In the genomic region with DNA sequence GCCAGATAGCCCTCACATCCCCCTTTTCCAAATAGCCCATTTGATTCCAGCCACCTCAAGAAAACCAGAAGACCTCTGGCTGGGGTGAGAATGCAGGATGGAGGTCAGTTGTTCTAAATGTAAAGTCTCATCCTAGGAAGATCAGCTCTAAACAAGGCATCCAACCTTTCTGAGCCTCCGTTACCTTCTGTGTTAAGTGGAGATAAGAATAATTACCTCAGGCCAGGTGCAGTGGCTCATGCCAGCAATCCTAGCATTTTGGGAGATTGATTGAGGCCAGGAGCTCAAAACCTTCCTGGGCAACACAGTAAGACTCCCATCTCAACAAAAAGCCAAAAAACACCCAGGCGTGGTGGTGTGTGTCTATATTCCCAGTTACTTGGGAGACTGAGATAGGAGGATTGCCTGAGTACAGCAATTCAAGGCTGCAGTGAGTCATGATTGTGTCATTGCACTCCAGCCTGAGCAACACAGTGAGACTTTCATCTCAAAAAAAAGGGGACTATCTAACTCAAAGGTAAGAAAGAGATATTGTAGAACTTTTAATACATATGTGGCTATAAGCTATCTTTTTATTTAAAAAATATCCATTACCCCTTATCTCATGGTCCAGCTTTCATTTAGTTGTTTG, we compare ENCODE assay signal across 1 cellular context.
TF ChIP-seq lines count a peak whose summit lies in the region.

No MANE protein-coding gene starts in this region.

TF ChIP-seq in HepG2, 621 proteins besides CTCF, POLR2A, EP300 and RAD21:
- TF ChIP-seq, protein P1, sequence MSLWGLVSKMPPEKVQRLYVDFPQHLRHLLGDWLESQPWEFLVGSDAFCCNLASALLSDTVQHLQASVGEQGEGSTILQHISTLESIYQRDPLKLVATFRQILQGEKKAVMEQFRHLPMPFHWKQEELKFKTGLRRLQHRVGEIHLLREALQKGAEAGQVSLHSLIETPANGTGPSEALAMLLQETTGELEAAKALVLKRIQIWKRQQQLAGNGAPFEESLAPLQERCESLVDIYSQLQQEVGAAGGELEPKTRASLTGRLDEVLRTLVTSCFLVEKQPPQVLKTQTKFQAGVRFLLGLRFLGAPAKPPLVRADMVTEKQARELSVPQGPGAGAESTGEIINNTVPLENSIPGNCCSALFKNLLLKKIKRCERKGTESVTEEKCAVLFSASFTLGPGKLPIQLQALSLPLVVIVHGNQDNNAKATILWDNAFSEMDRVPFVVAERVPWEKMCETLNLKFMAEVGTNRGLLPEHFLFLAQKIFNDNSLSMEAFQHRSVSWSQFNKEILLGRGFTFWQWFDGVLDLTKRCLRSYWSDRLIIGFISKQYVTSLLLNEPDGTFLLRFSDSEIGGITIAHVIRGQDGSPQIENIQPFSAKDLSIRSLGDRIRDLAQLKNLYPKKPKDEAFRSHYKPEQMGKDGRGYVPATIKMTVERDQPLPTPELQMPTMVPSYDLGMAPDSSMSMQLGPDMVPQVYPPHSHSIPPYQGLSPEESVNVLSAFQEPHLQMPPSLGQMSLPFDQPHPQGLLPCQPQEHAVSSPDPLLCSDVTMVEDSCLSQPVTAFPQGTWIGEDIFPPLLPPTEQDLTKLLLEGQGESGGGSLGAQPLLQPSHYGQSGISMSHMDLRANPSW (CRISPR knock-in tag; IDR thresholded peaks at IDR 0.05; ENCODE audit: borderline replicate concordance): no peak
- no peak for TF ChIP-seq ZNF234 (CRISPR knock-in tag; conservative IDR thresholded peaks at IDR 0.05)
- TF ChIP-seq, protein P2, sequence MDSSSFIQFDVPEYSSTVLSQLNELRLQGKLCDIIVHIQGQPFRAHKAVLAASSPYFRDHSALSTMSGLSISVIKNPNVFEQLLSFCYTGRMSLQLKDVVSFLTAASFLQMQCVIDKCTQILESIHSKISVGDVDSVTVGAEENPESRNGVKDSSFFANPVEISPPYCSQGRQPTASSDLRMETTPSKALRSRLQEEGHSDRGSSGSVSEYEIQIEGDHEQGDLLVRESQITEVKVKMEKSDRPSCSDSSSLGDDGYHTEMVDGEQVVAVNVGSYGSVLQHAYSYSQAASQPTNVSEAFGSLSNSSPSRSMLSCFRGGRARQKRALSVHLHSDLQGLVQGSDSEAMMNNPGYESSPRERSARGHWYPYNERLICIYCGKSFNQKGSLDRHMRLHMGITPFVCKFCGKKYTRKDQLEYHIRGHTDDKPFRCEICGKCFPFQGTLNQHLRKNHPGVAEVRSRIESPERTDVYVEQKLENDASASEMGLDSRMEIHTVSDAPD (CRISPR knock-in tag; IDR thresholded peaks at IDR 0.05): no peak
- 0 out of 2 replicates have a peak, but pooled peaks have one; percentile 20 for TF ChIP-seq CEBPB (IDR thresholded peaks at IDR 0.05; ENCODE audit: borderline replicate concordance, low read depth, low read length)
- peak; percentile 78 for TF ChIP-seq FOSL2 (CRISPR knock-in tag; IDR thresholded peaks at IDR 0.05)
- TF ChIP-seq ZNF577 (CRISPR knock-in tag; IDR thresholded peaks at IDR 0.05; ENCODE audit: borderline replicate concordance, low read depth): no peak
TF ChIP-seq in HepG2: peak in this region for 2.
